Comparison of ENCODE assay signal across 1 cellular context in the genomic region with DNA sequence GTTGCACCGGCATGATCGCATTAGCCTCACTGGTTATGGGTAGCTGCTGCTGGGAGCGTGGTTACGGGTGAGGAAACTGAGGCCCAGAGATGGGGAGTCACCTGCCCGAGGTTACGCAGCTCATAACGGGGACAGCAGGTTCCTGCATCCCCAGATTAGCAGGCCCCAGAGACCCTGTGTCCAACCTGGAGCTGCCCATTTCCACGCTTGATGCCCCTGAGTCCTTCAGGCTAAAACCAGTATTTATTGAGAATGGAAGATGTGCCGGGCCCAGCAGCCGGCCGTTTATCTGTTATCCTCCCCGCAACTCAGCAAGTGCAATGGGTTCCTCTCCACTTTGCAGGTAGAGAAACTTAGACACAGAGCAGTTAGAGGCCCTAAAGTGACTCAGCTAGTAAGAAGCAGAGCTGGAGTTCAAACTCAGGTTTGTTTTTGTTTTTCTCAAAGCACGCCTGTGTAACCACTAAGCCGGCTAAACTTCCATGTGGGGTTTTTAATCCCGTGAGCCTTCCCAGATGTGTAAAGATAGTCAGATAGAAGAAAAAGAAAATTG.
TF ChIP-seq lines count a peak whose summit lies in the region.

No MANE protein-coding gene starts in this region.

TF ChIP-seq in GM12878, 131 proteins besides CTCF, POLR2A, EP300 and RAD21:
- TF ChIP-seq CEBPB (IDR thresholded peaks at IDR 0.05; ENCODE audit: borderline replicate concordance in 1 of 2, low read depth in 2 of 2, low read length in 2 of 2) (no peak), MYB (IDR thresholded peaks at IDR 0.05; ENCODE audit: borderline replicate concordance, low read depth, low read length) (no peak), NFXL1 (IDR thresholded peaks at IDR 0.05; ENCODE audit: borderline replicate concordance) (0 out of 2 replicates have a peak, but pooled peaks have one; percentile 1)
- TF ChIP-seq, protein P1, sequence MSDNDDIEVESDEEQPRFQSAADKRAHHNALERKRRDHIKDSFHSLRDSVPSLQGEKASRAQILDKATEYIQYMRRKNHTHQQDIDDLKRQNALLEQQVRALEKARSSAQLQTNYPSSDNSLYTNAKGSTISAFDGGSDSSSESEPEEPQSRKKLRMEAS (IDR thresholded peaks at IDR 0.05; ENCODE audit: low read depth, low read length), result no peak
- TF ChIP-seq, protein P2, sequence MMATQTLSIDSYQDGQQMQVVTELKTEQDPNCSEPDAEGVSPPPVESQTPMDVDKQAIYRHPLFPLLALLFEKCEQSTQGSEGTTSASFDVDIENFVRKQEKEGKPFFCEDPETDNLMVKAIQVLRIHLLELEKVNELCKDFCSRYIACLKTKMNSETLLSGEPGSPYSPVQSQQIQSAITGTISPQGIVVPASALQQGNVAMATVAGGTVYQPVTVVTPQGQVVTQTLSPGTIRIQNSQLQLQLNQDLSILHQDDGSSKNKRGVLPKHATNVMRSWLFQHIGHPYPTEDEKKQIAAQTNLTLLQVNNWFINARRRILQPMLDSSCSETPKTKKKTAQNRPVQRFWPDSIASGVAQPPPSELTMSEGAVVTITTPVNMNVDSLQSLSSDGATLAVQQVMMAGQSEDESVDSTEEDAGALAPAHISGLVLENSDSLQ (IDR thresholded peaks at IDR 0.05), result no peak
